In genomic region chr2:30310411-30310810, GRCh38 we compare ENCODE assay signal across 16 cellular contexts.
A peak's percentile ranks its signal among the peaks of the same experiment; 100 is the strongest.
DNase-seq lines count a peak whose midpoint lies in the region; ATAC-seq, FAIRE-seq and TF ChIP-seq lines count a peak whose summit lies in the region.
"Had no signal": no experiment of that assay in that cellular context is flagged by ENCODE, and none has a peak within 500 bp of the region (broad histone marks: within the 10 kb centered on the region; RNA-seq: fewer than 3 reads in every experiment).

No MANE protein-coding gene starts in this region.

- H3K36me3 ChIP-seq in Karpas-422 (ENCODE audit: insufficient read depth, low read length) (no peaks in the 10 kb centered on the region), K562 (ENCODE audit: control insufficient read depth, insufficient read depth, low read length) (no peaks in the 10 kb centered on the region)
- H3K36me3 ChIP-seq: MG63 had no signal

- H3K4me2 ChIP-seq in Karpas-422 (ENCODE audit: low read depth, low read length, poor library complexity, severe bottlenecking) = peak overlapping the region; percentile 26
- H3K4me2 ChIP-seq in K562 (ENCODE audit: insufficient read depth, low read length) = no peak overlapping the region; the same call in 1 of the 2 replicates
- H3K4me2 ChIP-seq: GM23338 had no signal

- peak; percentile 86 for FAIRE-seq in K562 (lab: Jason Lieb, UNC)

- H4K20me1 ChIP-seq in Karpas-422 (ENCODE audit: insufficient read depth, low read depth, low read length) = no peaks in the 10 kb centered on the region
- no peaks in the 10 kb centered on the region for H4K20me1 ChIP-seq in K562 (replicated peaks; ENCODE audit: control insufficient read depth, insufficient read depth, low read length)

- no peak for TF ChIP-seq EP300 in K562 (IDR thresholded peaks at IDR 0.05; ENCODE audit: low read length)

- CTCF ChIA-PET in activated CD8-positive, alpha-beta T cell treated with anti-CD3 and anti-CD28 coated beads for 36 hours (lab: Charles Lee) = interaction anchor here (1.3 kb wide), 1 partner anchor 70 kb away, joined by 3 read pairs; no protein-coding TSS in a partner anchor
- CTCF ChIA-PET in activated CD8-positive, alpha-beta T cell treated with anti-CD3 and anti-CD28 coated beads, Interleukin-2, amount 10 ng/mL, durations not matched to agents 7 days and 5 days (lab: Charles Lee) = interaction anchor here (0.6 to 3.7 kb wide), 7 partner anchors 25 to 102 kb away, joined by 3 to 15 read pairs (median 4); no protein-coding TSS in a partner anchor
- CTCF ChIA-PET in K562 (lab: Yijun Ruan, JAX; ENCODE audit: low intra/inter-chr PET ratio) = no interaction called here

- WGBS in K562 (ENCODE audit: insufficient coverage, low coverage, missing lambda C conversion rate) = 16% methylated on average over 5 of the region's 5 CpGs

- H2AFZ ChIP-seq in Karpas-422 (ENCODE audit: low read length) (no peak overlapping the region), K562 (ENCODE audit: low read depth, low read length) (no peak overlapping the region)

- no peak for TF ChIP-seq POLR2A in K562 (conservative IDR thresholded peaks at IDR 0.05)

- H3K4me3 ChIP-seq in Karpas-422 (ENCODE audit: low read length) (no peak overlapping the region), K562 (no peak overlapping the region)
- H3K4me3 ChIP-seq: GM23338, MG63 had no signal

- H3K27me3 Mint-ChIP-seq in activated CD8-positive, alpha-beta T cell treated with anti-CD3 and anti-CD28 coated beads for 36 hours = no peaks in the 10 kb centered on the region
- no peaks in the 10 kb centered on the region for H3K27me3 Mint-ChIP-seq in activated CD8-positive, alpha-beta T cell treated with anti-CD3 and anti-CD28 coated beads, Interleukin-2, amount 10 ng/mL, durations not matched to agents 7 days and 5 days (ENCODE audit: low read depth)

- H3K27ac ChIP-seq in Karpas-422 (ENCODE audit: low read length) (no peak overlapping the region), K562 (ENCODE audit: extremely low read depth, low read depth, low read length) (no peak overlapping the region)
- H3K27ac ChIP-seq: C4-2B, HL-60 had no signal

- no peak for DNase-seq in activated CD8-positive, alpha-beta T cell treated with anti-CD3 and anti-CD28 coated beads for 36 hours
- no peak for DNase-seq in activated CD8-positive, alpha-beta T cell treated with anti-CD3 and anti-CD28 coated beads, Interleukin-2, amount 10 ng/mL, durations not matched to agents 7 days and 5 days
- DNase-seq in Karpas-422 (no peak), K562 (ENCODE audit: extremely low read depth in 1 of 4, low spot score in 3 of 4) (peak in 1 of 4 experiments; percentile 55), posterior vena cava (ENCODE audit: low spot score) (peak; percentile 18), hypothalamus (lab: John Stamatoyannopoulos, UW) (no peak), cerebellar cortex (ENCODE audit: low spot score) (no peak)
- DNase-seq: 8988T, KG1, MG63, NCI-H1092 treated with DMSO at 0.1 percent for 48 hours, NCI-H1694 had no signal

- no peak for TF ChIP-seq CTCF in activated CD8-positive, alpha-beta T cell treated with anti-CD3 and anti-CD28 coated beads for 36 hours (IDR thresholded peaks at IDR 0.05)
- TF ChIP-seq CTCF in K562 (IDR thresholded peaks at IDR 0.05 in 2 of 3, conservative IDR thresholded peaks at IDR 0.05 in 1 of 3; ENCODE audit: insufficient read depth in 2 of 3, low read depth in 1 of 3, low read length in 3 of 3) = no peak

- peaks cover 17% of the 10 kb centered on the region for H3K9me3 Mint-ChIP-seq in activated CD8-positive, alpha-beta T cell treated with anti-CD3 and anti-CD28 coated beads for 36 hours
- H3K9me3 Mint-ChIP-seq in activated CD8-positive, alpha-beta T cell treated with anti-CD3 and anti-CD28 coated beads, Interleukin-2, amount 10 ng/mL, durations not matched to agents 7 days and 5 days (ENCODE audit: insufficient read depth) = peaks cover 4% of the 10 kb centered on the region
- H3K9me3 Mint-ChIP-seq: GM23338 had no signal

- no peaks in the 10 kb centered on the region for H3K9me2 ChIP-seq in Karpas-422 (replicated peaks; ENCODE audit: insufficient read depth, low read length)

- H3K9me3 ChIP-seq in Karpas-422 (ENCODE audit: low read length) = no peaks in the 10 kb centered on the region
- no peaks in the 10 kb centered on the region for H3K9me3 ChIP-seq in K562 (replicated peaks; ENCODE audit: control insufficient read depth, insufficient read depth, low read depth, low read length)
- H3K9me3 ChIP-seq: MG63 had no signal

- no peak for ATAC-seq in activated CD8-positive, alpha-beta T cell treated with anti-CD3 and anti-CD28 coated beads for 36 hours
- no peak for ATAC-seq in activated CD8-positive, alpha-beta T cell treated with anti-CD3 and anti-CD28 coated beads, Interleukin-2, amount 10 ng/mL, durations not matched to agents 7 days and 5 days
- peak; percentile 67 for ATAC-seq in K562
- no peak for ATAC-seq in HG03354 (IDR thresholded peaks at IDR 0.05; ENCODE audit: poor library complexity, severe bottlenecking, unreplicated experiment)

- peaks cover 50% of the 10 kb centered on the region for H3K4me1 Mint-ChIP-seq in activated CD8-positive, alpha-beta T cell treated with anti-CD3 and anti-CD28 coated beads for 36 hours (ENCODE audit: low read depth)
- peaks cover 34% of the 10 kb centered on the region for H3K4me1 Mint-ChIP-seq in activated CD8-positive, alpha-beta T cell treated with anti-CD3 and anti-CD28 coated beads, Interleukin-2, amount 10 ng/mL, durations not matched to agents 7 days and 5 days (ENCODE audit: low read depth)
- H3K4me1 Mint-ChIP-seq: GM23338 had no signal

- H3K27me3 ChIP-seq in Karpas-422 (ENCODE audit: low read length) (no peaks in the 10 kb centered on the region), K562 (ENCODE audit: control insufficient read depth in 2 of 2, insufficient read depth in 2 of 2, low read length in 2 of 2) (no peaks in the 10 kb centered on the region)
- H3K27me3 ChIP-seq: MG63 had no signal

- no peaks in the 10 kb centered on the region for H3K79me2 ChIP-seq in Karpas-422 (ENCODE audit: low read length)
- no peaks in the 10 kb centered on the region for H3K79me2 ChIP-seq in K562 (ENCODE audit: control insufficient read depth, insufficient read depth, low read length)

- no peaks in the 10 kb centered on the region for H3K9me1 ChIP-seq in K562 (ENCODE audit: control insufficient read depth, insufficient read depth, low read length)

- TF ChIP-seq RAD21 in K562 (CRISPR knock-in tag; conservative IDR thresholded peaks at IDR 0.05 in 1 of 2, IDR thresholded peaks at IDR 0.05 in 1 of 2) = no peak

- no peak overlapping the region for H3K4me3 Mint-ChIP-seq in activated CD8-positive, alpha-beta T cell treated with anti-CD3 and anti-CD28 coated beads for 36 hours
- no peak overlapping the region for H3K4me3 Mint-ChIP-seq in activated CD8-positive, alpha-beta T cell treated with anti-CD3 and anti-CD28 coated beads, Interleukin-2, amount 10 ng/mL, durations not matched to agents 7 days and 5 days
- H3K4me3 Mint-ChIP-seq: GM23338 had no signal

- H3K4me1 ChIP-seq in Karpas-422 (ENCODE audit: low read length) (peaks cover 8% of the 10 kb centered on the region), K562 (replicated peaks in 1 of 2; ENCODE audit: control insufficient read depth in 2 of 2, insufficient read depth in 2 of 2, low read length in 2 of 2) (peaks cover 4 to 19% of the 10 kb centered on the region in 2 experiments; a peak in 4 of 5 replicates)

- POLR2A ChIA-PET in activated CD8-positive, alpha-beta T cell treated with anti-CD3 and anti-CD28 coated beads for 36 hours (lab: Charles Lee) = interaction anchor here (0.6 to 1.5 kb wide), 3 partner anchors 74 to 85 kb away, joined by 3 to 4 read pairs (median 4); no protein-coding TSS in a partner anchor
- POLR2A ChIA-PET in activated CD8-positive, alpha-beta T cell treated with anti-CD3 and anti-CD28 coated beads, Interleukin-2, amount 10 ng/mL, durations not matched to agents 7 days and 5 days (lab: Charles Lee) = interaction anchor here (0.6 kb wide), 1 partner anchor 43 kb away, joined by 3 read pairs; no protein-coding TSS in a partner anchor
- POLR2A ChIA-PET in K562 (lab: Yijun Ruan, JAX) = interaction anchor here (0.6 to 1.2 kb wide), 6 partner anchors 9 to 73 kb away, joined by 3 read pairs; no protein-coding TSS in a partner anchor

- BruUV-seq in K562 (replicated peaks; lab: Mats Ljungman, UMichigan) = no TSS peak

- in situ Hi-C loops in K562 (cut with MboI) = no loop called here

- H3K27ac Mint-ChIP-seq in activated CD8-positive, alpha-beta T cell treated with anti-CD3 and anti-CD28 coated beads for 36 hours = peak overlapping the region; percentile 40
- H3K27ac Mint-ChIP-seq in activated CD8-positive, alpha-beta T cell treated with anti-CD3 and anti-CD28 coated beads, Interleukin-2, amount 10 ng/mL, durations not matched to agents 7 days and 5 days = no peak overlapping the region
- H3K27ac Mint-ChIP-seq: GM23338 had no signal

- H3K9ac ChIP-seq in Karpas-422 (ENCODE audit: low read length) (no peak overlapping the region), K562 (ENCODE audit: insufficient read depth in 1 of 2, low read depth in 2 of 2, low read length in 2 of 2) (no peak overlapping the region)

- intact Hi-C loops in activated CD8-positive, alpha-beta T cell treated with anti-CD3 and anti-CD28 coated beads for 36 hours (cut with micrococcal nuclease) = no loop called here
- intact Hi-C loops in K562 (cut with micrococcal nuclease) = no loop called here
- intact Hi-C loops in posterior vena cava (cut with DNase I) = no loop called here

- H3K36me3 Mint-ChIP-seq in activated CD8-positive, alpha-beta T cell treated with anti-CD3 and anti-CD28 coated beads for 36 hours (ENCODE audit: low read depth) = peaks cover 10% of the 10 kb centered on the region
- peaks cover 8% of the 10 kb centered on the region for H3K36me3 Mint-ChIP-seq in activated CD8-positive, alpha-beta T cell treated with anti-CD3 and anti-CD28 coated beads, Interleukin-2, amount 10 ng/mL, durations not matched to agents 7 days and 5 days (ENCODE audit: low read depth)

TF ChIP-seq in K562, 482 proteins besides CTCF, POLR2A, EP300 and RAD21 (continues in another document):
- TF ChIP-seq ZNF512 (tag; IDR thresholded peaks at IDR 0.05) = no peak
- TF ChIP-seq RBM34 (IDR thresholded peaks at IDR 0.05; ENCODE audit: borderline replicate concordance, insufficient read depth, low read length) = no peak
